8 cellular contexts compared by ENCODE assay signal in the genomic region with DNA sequence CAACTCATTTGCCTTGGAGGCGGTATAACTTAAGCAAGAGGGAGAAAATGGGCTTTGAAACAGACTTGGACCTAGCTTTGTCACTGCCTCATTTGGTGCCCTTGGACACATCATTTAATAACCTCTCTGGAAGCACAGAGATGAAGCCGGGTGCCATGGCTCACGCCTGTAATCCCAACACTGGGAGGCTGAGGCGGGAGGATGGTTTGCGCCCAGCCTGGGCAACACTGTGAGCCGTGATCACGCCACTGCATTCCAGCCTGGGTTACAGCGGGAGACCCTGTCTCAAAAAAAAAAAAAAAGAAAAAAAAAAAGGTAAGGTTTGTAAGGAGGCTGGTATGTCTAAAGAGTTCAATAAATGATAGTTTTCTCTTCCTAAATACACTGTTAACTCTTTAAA.
A peak's percentile ranks its signal among the peaks of the same experiment; 100 is the strongest.
DNase-seq lines count a peak whose midpoint lies in the region; ATAC-seq and TF ChIP-seq lines count a peak whose summit lies in the region.

No MANE protein-coding gene starts in this region.

- H3K4me1 ChIP-seq in DOHH2 (ENCODE audit: control insufficient read depth, low read length): peaks cover 27% of the 10 kb centered on the region
- H3K4me1 ChIP-seq in duodenal mucosa (ENCODE audit: control insufficient read depth in 1 of 2, insufficient read depth in 2 of 2, low read length in 2 of 2): peaks cover 21 to 29% of the 10 kb centered on the region in 2 donors
- peaks cover 17% of the 10 kb centered on the region for H3K4me1 ChIP-seq in neuron (ENCODE audit: insufficient read depth, low read length)

- no peak overlapping the region for H2AFZ ChIP-seq in neuron (ENCODE audit: low read depth, low read length)

- H4K20me1 ChIP-seq in DOHH2 (ENCODE audit: control insufficient read depth, insufficient read depth, low read depth, low read length): no peaks in the 10 kb centered on the region

- TF ChIP-seq CTCF in DOHH2 (IDR thresholded peaks at IDR 0.05; ENCODE audit: low read depth, low read length, poor library complexity, severe bottlenecking): no peak

- peaks cover 62% of the 10 kb centered on the region for H3K79me2 ChIP-seq in DOHH2 (ENCODE audit: control insufficient read depth, low read length)

- H3F3A ChIP-seq in DOHH2 (ENCODE audit: control insufficient read depth, insufficient read depth): peaks cover 9% of the 10 kb centered on the region

- H3K4me2 ChIP-seq in DOHH2 (ENCODE audit: low read length): peak overlapping the region; percentile 86

- peak overlapping the region; percentile 91 for H3K4me3 ChIP-seq in DOHH2 (ENCODE audit: low read length)
- H3K4me3 ChIP-seq in duodenal mucosa (ENCODE audit: low read depth in 1 of 2, low read length in 2 of 2): peak overlapping the region; percentile 92 to 96
- peak overlapping the region; percentile 90 for H3K4me3 ChIP-seq in neuron (ENCODE audit: low read length)

- no peaks in the 10 kb centered on the region for H3K27me3 ChIP-seq in DOHH2 (ENCODE audit: control insufficient read depth, low read length)
- H3K27me3 ChIP-seq in duodenal mucosa (ENCODE audit: control insufficient read depth in 1 of 2, insufficient read depth in 2 of 2, low read length in 2 of 2): no peaks in the 10 kb centered on the region
- H3K27me3 ChIP-seq in neuron (ENCODE audit: insufficient read depth, low read length): no peaks in the 10 kb centered on the region

- H3K9ac ChIP-seq in duodenal mucosa (ENCODE audit: low read depth in 1 of 2, low read length in 2 of 2): peak overlapping the region; percentile 85 to 92

- peak; percentile 53 for DNase-seq in NCI-H69 (lab: John Stamatoyannopoulos, UW)
- DNase-seq in NCI-H2081 (lab: John Stamatoyannopoulos, UW): no peak
- no peak for DNase-seq in NCI-H187 (lab: John Stamatoyannopoulos, UW)
- no peak for DNase-seq in AG20443 (ENCODE audit: low spot score)

- H3K9me3 ChIP-seq in DOHH2 (ENCODE audit: control insufficient read depth, insufficient read depth, low read length) (no peaks in the 10 kb centered on the region), duodenal mucosa (ENCODE audit: control insufficient read depth in 1 of 2, low read length in 2 of 2) (no peaks in the 10 kb centered on the region), neuron (ENCODE audit: low read length) (no peaks in the 10 kb centered on the region)

- H3K27ac ChIP-seq in DOHH2 (ENCODE audit: low read depth, low read length): peak overlapping the region; percentile 85
- H3K27ac ChIP-seq in duodenal mucosa (ENCODE audit: low read depth, low read length): no peak overlapping the region

- no peak for ATAC-seq in HG02642 (IDR thresholded peaks at IDR 0.05; ENCODE audit: poor library complexity, unreplicated experiment)

- H3K36me3 ChIP-seq in DOHH2 (ENCODE audit: control insufficient read depth, low read length): peaks cover 69% of the 10 kb centered on the region
- H3K36me3 ChIP-seq in duodenal mucosa (ENCODE audit: control insufficient read depth in 1 of 2, insufficient read depth in 2 of 2, low read length in 2 of 2): peaks cover 0 to 37% of the 10 kb centered on the region in 2 donors
- H3K36me3 ChIP-seq in neuron (ENCODE audit: insufficient read depth, low read length): peaks cover 39% of the 10 kb centered on the region

- no peaks in the 10 kb centered on the region for H3K9me2 ChIP-seq in DOHH2 (replicated peaks; ENCODE audit: control insufficient read depth, low read length)
